1 cellular context compared by ENCODE assay signal in genomic region chr15:90306560-90306959, GRCh38.
TF ChIP-seq lines count a peak whose summit lies in the region.

No MANE protein-coding gene starts in this region.

TF ChIP-seq in K562, 482 proteins besides CTCF, POLR2A, EP300 and RAD21 (continued from another document):
- no peak for TF ChIP-seq ETS2 (tag; IDR thresholded peaks at IDR 0.05; ENCODE audit: borderline replicate concordance, poor library complexity, severe bottlenecking)
- no peak for TF ChIP-seq SAFB2 (IDR thresholded peaks at IDR 0.05; ENCODE audit: borderline replicate concordance, low read depth, low read length, severe bottlenecking)
- TF ChIP-seq ZNF583 (CRISPR knock-in tag; IDR thresholded peaks at IDR 0.05), result no peak
- TF ChIP-seq TCFL5 (CRISPR knock-in tag; conservative IDR thresholded peaks at IDR 0.05), result no peak
- no peak for TF ChIP-seq ATF1 (CRISPR knock-in tag; IDR thresholded peaks at IDR 0.05)
- TF ChIP-seq ATF1 (tag; IDR thresholded peaks at IDR 0.05), result no peak
- no peak for TF ChIP-seq DPF2 (IDR thresholded peaks at IDR 0.05)
- TF ChIP-seq, protein P1, sequence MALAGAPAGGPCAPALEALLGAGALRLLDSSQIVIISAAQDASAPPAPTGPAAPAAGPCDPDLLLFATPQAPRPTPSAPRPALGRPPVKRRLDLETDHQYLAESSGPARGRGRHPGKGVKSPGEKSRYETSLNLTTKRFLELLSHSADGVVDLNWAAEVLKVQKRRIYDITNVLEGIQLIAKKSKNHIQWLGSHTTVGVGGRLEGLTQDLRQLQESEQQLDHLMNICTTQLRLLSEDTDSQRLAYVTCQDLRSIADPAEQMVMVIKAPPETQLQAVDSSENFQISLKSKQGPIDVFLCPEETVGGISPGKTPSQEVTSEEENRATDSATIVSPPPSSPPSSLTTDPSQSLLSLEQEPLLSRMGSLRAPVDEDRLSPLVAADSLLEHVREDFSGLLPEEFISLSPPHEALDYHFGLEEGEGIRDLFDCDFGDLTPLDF (CRISPR knock-in tag; IDR thresholded peaks at IDR 0.05), result no peak
- no peak for TF ChIP-seq TAL1 (IDR thresholded peaks at IDR 0.05)
- TF ChIP-seq RNF2 (IDR thresholded peaks at IDR 0.05), result no peak
- TF ChIP-seq HDAC8 (tag; IDR thresholded peaks at IDR 0.05), result no peak
- TF ChIP-seq KDM4B (IDR thresholded peaks at IDR 0.05; ENCODE audit: borderline replicate concordance in 2 of 2, low read depth in 1 of 2), result no peak
- no peak for TF ChIP-seq NBN (IDR thresholded peaks at IDR 0.05; ENCODE audit: low read depth)
- TF ChIP-seq PRDM10 (IDR thresholded peaks at IDR 0.05; ENCODE audit: partially characterized antibody), result no peak
- TF ChIP-seq IFI16 (CRISPR knock-in tag; IDR thresholded peaks at IDR 0.05), result no peak
- no peak for TF ChIP-seq ZFP1 (CRISPR knock-in tag; IDR thresholded peaks at IDR 0.05)
- no peak for TF ChIP-seq ZNF79 (CRISPR knock-in tag; IDR thresholded peaks at IDR 0.05; ENCODE audit: low read depth)
- TF ChIP-seq TOE1 (IDR thresholded peaks at IDR 0.05; ENCODE audit: borderline replicate concordance), result no peak
- no peak for TF ChIP-seq TOE1 (CRISPR knock-in tag; IDR thresholded peaks at IDR 0.05; ENCODE audit: borderline replicate concordance, low read depth)
- TF ChIP-seq THRAP3 (IDR thresholded peaks at IDR 0.05; ENCODE audit: borderline replicate concordance), result no peak
TF ChIP-seq in K562: peak in this region for 0.
